In genomic region chr3:47004369-47005211, GRCh38 we compare ENCODE assay signal across 15 cellular contexts.
"Had no signal": no experiment of that assay in that cellular context is flagged by ENCODE, and none has a peak within 500 bp of the region (broad histone marks: within the 10 kb centered on the region; RNA-seq: fewer than 3 reads in every experiment).

No MANE protein-coding gene starts in this region.

- ATAC-seq: body of pancreas, T-cell had no signal

- H3K4me3 Mint-ChIP-seq: central memory CD8-positive, alpha-beta T cell; endodermal cell; neural progenitor cell; T-cell had no signal

- H3K4me3 ChIP-seq: adrenal gland, body of pancreas, neural progenitor cell, smooth muscle cell, upper lobe of left lung had no signal

- H3K36me3 ChIP-seq: neural progenitor cell had no signal

- H3K27me3 ChIP-seq: adrenal gland, body of pancreas, neural progenitor cell, upper lobe of left lung had no signal

- H3K36me3 Mint-ChIP-seq: neural progenitor cell had no signal

- H3K4me1 Mint-ChIP-seq: endodermal cell had no signal

- H3K27ac Mint-ChIP-seq: endodermal cell, neural progenitor cell had no signal

- H3K9me3 Mint-ChIP-seq: central memory CD8-positive, alpha-beta T cell; endodermal cell; neural progenitor cell; T-cell had no signal

- H3K4me1 ChIP-seq: neural progenitor cell, parathyroid adenoma had no signal

- H3K9me3 ChIP-seq: adrenal gland, body of pancreas, upper lobe of left lung had no signal

- H3K27me3 Mint-ChIP-seq: central memory CD8-positive, alpha-beta T cell; T-cell had no signal

- DNase-seq: activated CD4-positive, alpha-beta T cell treated with anti-CD3 and anti-CD28 coated beads for 48 hours; dermis blood vessel endothelial cell; endodermal cell; erythroblast; stimulated activated CD4-positive, alpha-beta T cell treated with anti-CD3 and anti-CD28 coated beads, Interleukin-2, amount 100 ng/mL, for 24 hours; stimulated activated naive CD4-positive, alpha-beta T cell; T1000 had no signal

- H3K27ac ChIP-seq: adrenal gland, body of pancreas, neural progenitor cell, parathyroid adenoma, upper lobe of left lung had no signal
